27 cellular contexts compared by ENCODE assay signal in genomic region chr12:69872804-69873203, GRCh38. TPM values are rescaled to one million over a fixed set of nuclear protein-coding genes. Genes with fewer than 3 reads are reported as not detected.
DNase-seq lines count a peak whose midpoint lies in the region; ATAC-seq and TF ChIP-seq lines count a peak whose summit lies in the region.
"Had no signal": no experiment of that assay in that cellular context is flagged by ENCODE, and none has a peak within 500 bp of the region (broad histone marks: within the 10 kb centered on the region; RNA-seq: fewer than 3 reads in every experiment).

No MANE protein-coding gene starts in this region.

- H3K79me1 ChIP-seq in neuronal stem cell (ENCODE audit: low read depth, low read length): no peaks in the 10 kb centered on the region

- no peak overlapping the region for H2BK12ac ChIP-seq in neuronal stem cell (ENCODE audit: low read length)

- no peak for ATAC-seq in GM21360 (IDR thresholded peaks at IDR 0.05; ENCODE audit: unreplicated experiment)

- TF ChIP-seq RAD21 in Ishikawa (IDR thresholded peaks at IDR 0.05; ENCODE audit: low read depth): no peak

- H3K36me3 ChIP-seq in ACC112 (ENCODE audit: insufficient read depth, low read length): no peaks in the 10 kb centered on the region
- H3K36me3 ChIP-seq in neuronal stem cell (replicated peaks in 1 of 2; ENCODE audit: control insufficient read depth in 2 of 2, insufficient read depth in 2 of 2, low read length in 2 of 2): no peaks in the 10 kb centered on the region
- H3K36me3 ChIP-seq: ascending aorta, pancreas, transverse colon had no signal

- no peak overlapping the region for H3K9ac ChIP-seq in neuronal stem cell (ENCODE audit: low read depth, low read length, poor library complexity)

- no peak overlapping the region for H2AK5ac ChIP-seq in neuronal stem cell (ENCODE audit: low read depth, low read length)

- no peak overlapping the region for H3K4me2 ChIP-seq in neuronal stem cell (ENCODE audit: insufficient read depth, low read length, poor library complexity, severe bottlenecking)

- H2AFZ ChIP-seq in ACC112 (ENCODE audit: low read length, unreplicated experiment): no peak overlapping the region
- H2AFZ ChIP-seq in neuronal stem cell (ENCODE audit: low read length): no peak overlapping the region

- H3K4me3 ChIP-seq in ACC112 (ENCODE audit: low read depth, low read length): peak overlapping the region; percentile 56
- H3K4me3 ChIP-seq in cardiac fibroblast (replicated peaks in 1 of 2; ENCODE audit: low read depth in 2 of 2, low read length in 2 of 2): no peak overlapping the region
- no peak overlapping the region for H3K4me3 ChIP-seq in neuronal stem cell (ENCODE audit: low read length in 2 of 2)
- H3K4me3 ChIP-seq: ascending aorta, pancreas, transverse colon had no signal

- no peak overlapping the region for H2BK120ac ChIP-seq in neuronal stem cell (ENCODE audit: low read depth, low read length)

- no peak overlapping the region for H2BK15ac ChIP-seq in neuronal stem cell (ENCODE audit: low read length)

- no peak for TF ChIP-seq CTCF in cardiac fibroblast (IDR thresholded peaks at IDR 0.05; ENCODE audit: low read depth, low read length)

- H3K4me1 ChIP-seq in ACC112 (ENCODE audit: control insufficient read depth, insufficient read depth, low read length, unreplicated experiment) (peaks cover 20% of the 10 kb centered on the region), neuronal stem cell (ENCODE audit: control insufficient read depth in 2 of 2, insufficient read depth in 1 of 2, low read depth in 1 of 2, low read length in 2 of 2) (no peaks in the 10 kb centered on the region)
- H3K4me1 ChIP-seq: pancreas, transverse colon had no signal

- no peak overlapping the region for H4K8ac ChIP-seq in neuronal stem cell (ENCODE audit: low read depth, low read length)

- H2BK5ac ChIP-seq in neuronal stem cell (ENCODE audit: low read length): no peak overlapping the region

- H3K79me2 ChIP-seq in ACC112 (ENCODE audit: control insufficient read depth, insufficient read depth, low read length, unreplicated experiment): no peaks in the 10 kb centered on the region

- WGBS in neuronal stem cell (ENCODE audit: extremely low coverage in 2 of 2, insufficient read length in 2 of 2, insufficient replicate concordance in 1 of 2), 2 donors: no CpG with 5 or more reads among the region's 3 CpGs

- H3K27me3 ChIP-seq in ACC112 (ENCODE audit: insufficient read depth, low read length) (no peaks in the 10 kb centered on the region), neuronal stem cell (ENCODE audit: control insufficient read depth in 3 of 3, insufficient read depth in 3 of 3, low read depth in 1 of 3, low read length in 3 of 3) (no peaks in the 10 kb centered on the region)
- H3K27me3 ChIP-seq: ascending aorta, pancreas, transverse colon had no signal

- no peak overlapping the region for H3K23ac ChIP-seq in neuronal stem cell (ENCODE audit: low read depth, low read length, poor library complexity)

- H4K91ac ChIP-seq in neuronal stem cell (ENCODE audit: low read depth, low read length, poor library complexity): no peak overlapping the region

- H3K14ac ChIP-seq in neuronal stem cell (ENCODE audit: low read length): no peak overlapping the region

- H3K27ac ChIP-seq in ACC112 (ENCODE audit: low read depth, low read length) (no peak overlapping the region; the same call in 1 of the 2 replicates), neuronal stem cell (replicated peaks; ENCODE audit: low read length) (no peak overlapping the region)
- H3K27ac ChIP-seq: ascending aorta, C4-2B, HL-60, pancreas, transverse colon had no signal

- no peak overlapping the region for H3K18ac ChIP-seq in neuronal stem cell (ENCODE audit: low read length)

- H3K9me3 ChIP-seq in neuronal stem cell (replicated peaks in 1 of 2; ENCODE audit: control insufficient read depth in 2 of 2, insufficient read depth in 1 of 2, low read depth in 1 of 2, low read length in 2 of 2): peaks cover 0 to 2% of the 10 kb centered on the region in 2 donors
- H3K9me3 ChIP-seq: ascending aorta, pancreas, transverse colon had no signal

- no peak overlapping the region for H3K4ac ChIP-seq in neuronal stem cell (ENCODE audit: low read length)

- DNase-seq in cardiac fibroblast (ENCODE audit: low read depth in 2 of 2) (peak; percentile 22 to 33), iris pigment epithelial cell (ENCODE audit: low read depth) (peak; percentile 41), RKO (ENCODE audit: low spot score) (no peak), neuronal stem cell (ENCODE audit: low spot score) (no peak)
- DNase-seq: activated CD4-positive, alpha-beta memory T cell treated with anti-CD3 and anti-CD28 coated beads for 36 hours; activated CD4-positive, CD25-positive, alpha-beta regulatory T cell treated with anti-CD3 and anti-CD28 coated beads, Interleukin-2, amount 50 U/mL, for 72 hours; activated CD8-positive, alpha-beta memory T cell treated with anti-CD3 and anti-CD28 coated beads, Interleukin-2, amount 50 U/mL, for 4 hours; Calu3; central memory CD4-positive, alpha-beta T cell; DMS79 treated with DMSO at 0.1 percent for 48 hours; head of caudate nucleus; HFFc6; left cardiac atrium; NCI-H1092; NCI-H2029; NCI-H69; pancreas; stimulated activated CD4-positive, alpha-beta T cell treated with anti-CD3 and anti-CD28 coated beads, Interleukin-2, amount 100 ng/mL, for 48 hours; transverse colon had no signal

- TF ChIP-seq EP300 in Ishikawa (IDR thresholded peaks at IDR 0.05; ENCODE audit: borderline replicate concordance): no peak

TF ChIP-seq in Ishikawa, 13 proteins besides CTCF, POLR2A, EP300 and RAD21:
- TF ChIP-seq REST (IDR thresholded peaks at IDR 0.05; ENCODE audit: low read depth): no peak
- no peak for TF ChIP-seq YY1 (IDR thresholded peaks at IDR 0.05; ENCODE audit: low read depth)
- TF ChIP-seq CEBPB (IDR thresholded peaks at IDR 0.05): peak; percentile 97

RNA-seq across cellular contexts. Expression of gene MYRFL, which starts 47.8 kb away (rescaled TPM):
- polyA plus RNA-seq in neuronal stem cell (2013, experiment 1 of 2): 0.06 TPM
- polyA plus RNA-seq in neuronal stem cell (2013, experiment 2 of 2): 0.03 TPM
- polyA plus RNA-seq: fibroblast of lung, neural cell had no signal

Comparison
In these comparisons a context has a peak if more than half of its experiments do, and no peak if none do; other contexts are left out.
1. DNase-seq: peak in cardiac fibroblast (2 of 2) and iris pigment epithelial cell (single experiment); none in RKO (single experiment) and neuronal stem cell (single experiment).